Comparison of ENCODE assay signal across 8 cellular contexts in genomic region chr6:32944265-32944664, GRCh38. TPM values are rescaled to one million over a fixed set of nuclear protein-coding genes. Genes with fewer than 3 reads are reported as not detected.
A peak's percentile ranks its signal among the peaks of the same experiment; 100 is the strongest.
DNase-seq lines count a peak whose midpoint lies in the region; ATAC-seq and TF ChIP-seq lines count a peak whose summit lies in the region.

No MANE protein-coding gene starts in this region.

- H3K9me3 ChIP-seq in naive thymus-derived CD4-positive, alpha-beta T cell (ENCODE audit: control insufficient read depth in 2 of 3, low read length in 3 of 3), result no peaks in the 10 kb centered on the region

- peaks cover 55% of the 10 kb centered on the region in 2 donors for H3K4me1 ChIP-seq in naive thymus-derived CD4-positive, alpha-beta T cell (ENCODE audit: control insufficient read depth in 2 of 2, insufficient read depth in 2 of 2, low read length in 2 of 2)

- H3K27me3 Mint-ChIP-seq in naive thymus-derived CD4-positive, alpha-beta T cell, result no peaks in the 10 kb centered on the region
- peaks cover 24% of the 10 kb centered on the region for H3K27me3 Mint-ChIP-seq in type B pancreatic cell

- H3K4me3 ChIP-seq in naive thymus-derived CD4-positive, alpha-beta T cell (ENCODE audit: low read length), result peak overlapping the region; percentile 36

- no peak for TF ChIP-seq CTCF in type B pancreatic cell (conservative IDR thresholded peaks at IDR 0.05)

- H3K27me3 ChIP-seq in naive thymus-derived CD4-positive, alpha-beta T cell (ENCODE audit: control insufficient read depth in 2 of 2, insufficient read depth in 2 of 2, low read length in 2 of 2), result no peaks in the 10 kb centered on the region

- H3K27ac Mint-ChIP-seq in naive thymus-derived CD4-positive, alpha-beta T cell, result peak overlapping the region; percentile 85 to 98 (median 97)
- no peak overlapping the region for H3K27ac Mint-ChIP-seq in type B pancreatic cell

- no peaks in the 10 kb centered on the region for H3K36me3 ChIP-seq in naive thymus-derived CD4-positive, alpha-beta T cell (ENCODE audit: control insufficient read depth in 2 of 3, insufficient read depth in 3 of 3, low read length in 3 of 3)

- peak overlapping the region; percentile 71 to 93 (median 88) for H3K4me3 Mint-ChIP-seq in naive thymus-derived CD4-positive, alpha-beta T cell
- no peak overlapping the region for H3K4me3 Mint-ChIP-seq in type B pancreatic cell

- peak in 4 of 6 experiments; percentile 2 to 57 (median 32) for DNase-seq in stimulated activated naive CD4-positive, alpha-beta T cell (lab: John Stamatoyannopoulos, UW)
- DNase-seq in stimulated activated naive CD4-positive, alpha-beta T cell treated with Interleukin-2 at 50 U/mL for 16 hours (lab: John Stamatoyannopoulos, UW), result no peak
- DNase-seq in activated CD4-positive, alpha-beta T cell treated with anti-CD3 and anti-CD28 coated beads, Interleukin-2, amount 50 U/mL, for 48 hours, result peak; percentile 33 to 38
- DNase-seq in naive thymus-derived CD4-positive, alpha-beta T cell, result peak in 8 of 9 donors; percentile 38 to 60 (median 54)
- DNase-seq in NCI-H510A (lab: John Stamatoyannopoulos, UW) (no peak), type B pancreatic cell (ENCODE audit: extremely low spot score, unreplicated experiment) (no peak), NCI-H69 (lab: John Stamatoyannopoulos, UW) (no peak)

- H3K9me3 Mint-ChIP-seq in naive thymus-derived CD4-positive, alpha-beta T cell, result peaks cover 0 to 3% (median 0%) of the 10 kb centered on the region in 11 donors
- no peaks in the 10 kb centered on the region for H3K9me3 Mint-ChIP-seq in type B pancreatic cell

- peak overlapping the region; percentile 65 for H3K27ac ChIP-seq in naive thymus-derived CD4-positive, alpha-beta T cell (ENCODE audit: low read depth, low read length)

- H3K36me3 Mint-ChIP-seq in naive thymus-derived CD4-positive, alpha-beta T cell, result peaks cover 0 to 5% (median 0%) of the 10 kb centered on the region in 5 donors
- no peaks in the 10 kb centered on the region for H3K36me3 Mint-ChIP-seq in type B pancreatic cell

- CTCF ChIA-PET in naive thymus-derived CD4-positive, alpha-beta T cell (lab: Charles Lee), result interaction anchor here (0.9 to 15.9 kb wide), 9 partner anchors 9 to 106 kb away, joined by 4 to 411 read pairs (median 12); partner anchors contain the start of genes HLA-DMA, PSMB9, TAP1 and TAP2

- H3K4me1 Mint-ChIP-seq in naive thymus-derived CD4-positive, alpha-beta T cell, result peaks cover 59 to 85% (median 73%) of the 10 kb centered on the region in 7 donors
- H3K4me1 Mint-ChIP-seq in type B pancreatic cell (ENCODE audit: unreplicated experiment), result peaks cover 5% of the 10 kb centered on the region

- POLR2A ChIA-PET in naive thymus-derived CD4-positive, alpha-beta T cell (lab: Charles Lee), result interaction anchor here (0.5 to 14.8 kb wide), 15 partner anchors 8 to 369 kb away, joined by 3 to 614 read pairs (median 3); partner anchors contain the start of genes BRD2, HLA-DMA, PSMB9 and TAP1

- intact Hi-C loops in naive thymus-derived CD4-positive, alpha-beta T cell (cut with micrococcal nuclease), result loop anchor here (1.0 kb wide), 2 partner anchors 9 kb away; partner anchors contain the start of gene HLA-DMA (in 1 of the 2)

- ATAC-seq in HG03432 (IDR thresholded peaks at IDR 0.05; ENCODE audit: unreplicated experiment), result peak; percentile 33
- peak; percentile 73 for ATAC-seq in naive thymus-derived CD4-positive, alpha-beta T cell

RNA-seq across cellular contexts. Expression of gene HLA-DMB, which starts 3.4 kb away (rescaled TPM):
- total RNA-seq in naive thymus-derived CD4-positive, alpha-beta T cell, result 10 to 100 TPM in 2 of 5 experiments, 1 to 10 TPM in 3; 7.8 to 82.5 (median 9.1) TPM
- 10 to 100 TPM in 1 of 2 donors, 1 to 10 TPM in 1; 8.2 to 11.9 TPM for polyA plus RNA-seq in naive thymus-derived CD4-positive, alpha-beta T cell
- total RNA-seq in type B pancreatic cell (ENCODE audit: low replicate concordance), result 0.43 and 0.80 TPM in 2 replicates

RNA-seq across cellular contexts. Expression of gene HLA-DMA, which starts 8.6 kb away (rescaled TPM):
- 100 to 1,000 TPM in 1 of 5 experiments, 10 to 100 TPM in 4; 12.5 to 120 (median 29.6) TPM for total RNA-seq in naive thymus-derived CD4-positive, alpha-beta T cell
- polyA plus RNA-seq in naive thymus-derived CD4-positive, alpha-beta T cell, result 10 to 100 TPM; 19.3 to 25.6 TPM
- total RNA-seq in type B pancreatic cell (ENCODE audit: low replicate concordance), result 1.5 and 2.0 TPM in 2 replicates

RNA-seq across cellular contexts. Expression of gene BRD2, which starts 24.1 kb away (rescaled TPM):
- 100 to 1,000 TPM; 275 to 391 (median 360) TPM for total RNA-seq in naive thymus-derived CD4-positive, alpha-beta T cell
- polyA plus RNA-seq in naive thymus-derived CD4-positive, alpha-beta T cell, result 10 to 100 TPM; 33.4 to 82.6 TPM
- total RNA-seq in type B pancreatic cell (ENCODE audit: low replicate concordance), result 212 and 241 TPM in 2 replicates

Comparison
In these comparisons a context has a peak if more than half of its experiments do, and no peak if none do; other contexts are left out.
1. DNase-seq: peak in stimulated activated naive CD4-positive, alpha-beta T cell (4 of 6), activated CD4-positive, alpha-beta T cell treated with anti-CD3 and anti-CD28 coated beads, Interleukin-2, amount 50 U/mL, for 48 hours (2 of 2) and naive thymus-derived CD4-positive, alpha-beta T cell (8 of 9); none in stimulated activated naive CD4-positive, alpha-beta T cell treated with Interleukin-2 at 50 U/mL for 16 hours (single experiment), NCI-H510A (single experiment), type B pancreatic cell (single experiment) and NCI-H69 (single experiment).